In the genomic region with DNA sequence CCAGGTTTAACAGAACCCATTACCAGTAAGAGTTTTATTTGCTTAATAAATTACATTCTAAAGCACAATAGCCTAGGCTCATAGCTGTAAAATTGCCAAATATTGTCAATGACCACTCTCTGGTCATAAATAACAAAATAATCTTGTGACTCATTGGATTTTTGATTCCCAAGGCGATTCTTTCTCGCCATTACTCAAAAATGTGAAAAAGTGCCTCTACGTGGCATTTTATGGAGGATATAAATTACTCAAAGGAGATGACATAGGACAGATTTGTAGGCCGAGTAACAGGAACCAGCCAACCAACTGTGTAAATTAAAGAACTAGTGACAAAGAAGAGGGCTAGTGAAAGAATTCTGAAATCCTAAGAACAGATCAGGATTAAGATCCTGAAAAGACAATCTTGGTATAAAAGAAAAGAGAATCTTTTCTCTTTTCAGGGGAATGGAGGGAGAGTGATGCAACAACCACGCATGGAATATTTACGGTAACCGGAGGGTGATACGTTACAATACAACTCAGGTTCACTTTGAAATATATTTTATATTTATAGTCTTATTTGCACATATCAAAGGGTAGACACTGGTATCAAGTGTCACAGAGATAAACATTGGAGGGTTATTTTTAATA, we compare ENCODE assay signal across 18 cellular contexts.
"Had no signal": no experiment of that assay in that cellular context is flagged by ENCODE, and none has a peak within 500 bp of the region (broad histone marks: within the 10 kb centered on the region; RNA-seq: fewer than 3 reads in every experiment).

No MANE protein-coding gene starts in this region.

- H3K36me3 ChIP-seq: esophagus squamous epithelium, gastroesophageal sphincter, left ventricle myocardium inferior, lower lobe of right lung, pancreas, suprapubic skin, thyroid gland, upper lobe of left lung, uterus had no signal

- ATAC-seq: gastroesophageal sphincter; lower lobe of right lung; naive thymus-derived CD4-positive, alpha-beta T cell; pancreas; right cardiac atrium; stimulated activated naive CD8-positive, alpha-beta T cell treated with anti-CD3 and anti-CD28 coated beads, Interleukin-15, Interleukin-2, amounts not matched to agents 100 U/mL and 50 U/mL, for 24 hours had no signal

- H3K4me1 ChIP-seq: esophagus squamous epithelium, gastroesophageal sphincter, left ventricle myocardium inferior, lower lobe of right lung, suprapubic skin, thyroid gland, upper lobe of left lung, uterus had no signal

- H3K9me3 ChIP-seq: esophagus squamous epithelium, gastroesophageal sphincter, left ventricle myocardium inferior, lower lobe of right lung, pancreas, suprapubic skin, thyroid gland, upper lobe of left lung, uterus had no signal

- H3K27me3 ChIP-seq: esophagus squamous epithelium, gastroesophageal sphincter, pancreas, suprapubic skin, thyroid gland, upper lobe of left lung, uterus had no signal

- H3K4me2 ChIP-seq: smooth muscle cell had no signal

- H3K4me3 ChIP-seq: esophagus squamous epithelium, gastroesophageal sphincter, left ventricle myocardium inferior, lower lobe of right lung, pancreas, smooth muscle cell, suprapubic skin, thyroid gland, upper lobe of left lung, uterus had no signal

- H3K27ac ChIP-seq: esophagus squamous epithelium, gastroesophageal sphincter, left ventricle myocardium inferior, lower lobe of right lung, pancreas, suprapubic skin, thyroid gland, upper lobe of left lung, uterus had no signal

- DNase-seq: esophagus squamous epithelium; foreskin fibroblast; glutamatergic neuron; immature natural killer cell; left ventricle myocardium inferior; lower lobe of right lung; naive thymus-derived CD4-positive, alpha-beta T cell; nucleus accumbens; pancreas; right cardiac atrium; stimulated activated CD4-positive, alpha-beta T cell treated with anti-CD3 and anti-CD28 coated beads, Interleukin-2, amount 100 ng/mL, for 48 hours; stimulated activated naive CD8-positive, alpha-beta T cell treated with anti-CD3 and anti-CD28 coated beads, Interleukin-15, Interleukin-2, amounts not matched to agents 100 U/mL and 50 U/mL, for 24 hours; thyroid gland; upper lobe of left lung; uterus had no signal
